1 cellular context compared by ENCODE assay signal in genomic region chr6:110815260-110816109, GRCh38.
TF ChIP-seq lines count a peak whose summit lies in the region.

Gene CDK19 (minus strand): TSS chr6:110815469. CDS start chr6:110815136, 333 bp downstream.

TF ChIP-seq in K562, 482 proteins besides CTCF, POLR2A, EP300 and RAD21 (continued from another document and continues in another):
- TF ChIP-seq, protein P1, sequence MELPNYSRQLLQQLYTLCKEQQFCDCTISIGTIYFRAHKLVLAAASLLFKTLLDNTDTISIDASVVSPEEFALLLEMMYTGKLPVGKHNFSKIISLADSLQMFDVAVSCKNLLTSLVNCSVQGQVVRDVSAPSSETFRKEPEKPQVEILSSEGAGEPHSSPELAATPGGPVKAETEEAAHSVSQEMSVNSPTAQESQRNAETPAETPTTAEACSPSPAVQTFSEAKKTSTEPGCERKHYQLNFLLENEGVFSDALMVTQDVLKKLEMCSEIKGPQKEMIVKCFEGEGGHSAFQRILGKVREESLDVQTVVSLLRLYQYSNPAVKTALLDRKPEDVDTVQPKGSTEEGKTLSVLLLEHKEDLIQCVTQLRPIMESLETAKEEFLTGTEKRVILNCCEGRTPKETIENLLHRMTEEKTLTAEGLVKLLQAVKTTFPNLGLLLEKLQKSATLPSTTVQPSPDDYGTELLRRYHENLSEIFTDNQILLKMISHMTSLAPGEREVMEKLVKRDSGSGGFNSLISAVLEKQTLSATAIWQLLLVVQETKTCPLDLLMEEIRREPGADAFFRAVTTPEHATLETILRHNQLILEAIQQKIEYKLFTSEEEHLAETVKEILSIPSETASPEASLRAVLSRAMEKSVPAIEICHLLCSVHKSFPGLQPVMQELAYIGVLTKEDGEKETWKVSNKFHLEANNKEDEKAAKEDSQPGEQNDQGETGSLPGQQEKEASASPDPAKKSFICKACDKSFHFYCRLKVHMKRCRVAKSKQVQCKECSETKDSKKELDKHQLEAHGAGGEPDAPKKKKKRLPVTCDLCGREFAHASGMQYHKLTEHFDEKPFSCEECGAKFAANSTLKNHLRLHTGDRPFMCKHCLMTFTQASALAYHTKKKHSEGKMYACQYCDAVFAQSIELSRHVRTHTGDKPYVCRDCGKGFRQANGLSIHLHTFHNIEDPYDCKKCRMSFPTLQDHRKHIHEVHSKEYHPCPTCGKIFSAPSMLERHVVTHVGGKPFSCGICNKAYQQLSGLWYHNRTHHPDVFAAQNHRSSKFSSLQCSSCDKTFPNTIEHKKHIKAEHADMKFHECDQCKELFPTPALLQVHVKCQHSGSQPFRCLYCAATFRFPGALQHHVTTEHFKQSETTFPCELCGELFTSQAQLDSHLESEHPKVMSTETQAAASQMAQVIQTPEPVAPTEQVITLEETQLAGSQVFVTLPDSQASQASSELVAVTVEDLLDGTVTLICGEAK (IDR thresholded peaks at IDR 0.05): no peak
- TF ChIP-seq, protein P1 (CRISPR knock-in tag; IDR thresholded peaks at IDR 0.05): no peak
- TF ChIP-seq MTA1 (IDR thresholded peaks at IDR 0.05; ENCODE audit: borderline replicate concordance): no peak
- peak; percentile 37 for TF ChIP-seq SP2 (IDR thresholded peaks at IDR 0.05; ENCODE audit: extremely low read depth, low read depth, low read length, poor library complexity, severe bottlenecking)
- TF ChIP-seq ZFP30 (CRISPR knock-in tag; IDR thresholded peaks at IDR 0.05; ENCODE audit: borderline replicate concordance): no peak
- TF ChIP-seq GTF2A2 (tag; IDR thresholded peaks at IDR 0.05): no peak
- TF ChIP-seq THAP7 (CRISPR knock-in tag; IDR thresholded peaks at IDR 0.05): no peak
- no peak for TF ChIP-seq PATZ1 (CRISPR knock-in tag; IDR thresholded peaks at IDR 0.05; ENCODE audit: borderline replicate concordance)
- TF ChIP-seq CBFB (CRISPR knock-in tag; IDR thresholded peaks at IDR 0.05): peak; percentile 91; the same call in 1 of the 2 replicates
- TF ChIP-seq SNIP1 (IDR thresholded peaks at IDR 0.05; ENCODE audit: low read depth): no peak
- no peak for TF ChIP-seq MYNN (IDR thresholded peaks at IDR 0.05)
- TF ChIP-seq MYNN (CRISPR knock-in tag; IDR thresholded peaks at IDR 0.05): no peak
- peak; percentile 94 for TF ChIP-seq EP400 (IDR thresholded peaks at IDR 0.05)
- no peak for TF ChIP-seq ZNF507 (tag; conservative IDR thresholded peaks at IDR 0.05)
- TF ChIP-seq, protein P2, sequence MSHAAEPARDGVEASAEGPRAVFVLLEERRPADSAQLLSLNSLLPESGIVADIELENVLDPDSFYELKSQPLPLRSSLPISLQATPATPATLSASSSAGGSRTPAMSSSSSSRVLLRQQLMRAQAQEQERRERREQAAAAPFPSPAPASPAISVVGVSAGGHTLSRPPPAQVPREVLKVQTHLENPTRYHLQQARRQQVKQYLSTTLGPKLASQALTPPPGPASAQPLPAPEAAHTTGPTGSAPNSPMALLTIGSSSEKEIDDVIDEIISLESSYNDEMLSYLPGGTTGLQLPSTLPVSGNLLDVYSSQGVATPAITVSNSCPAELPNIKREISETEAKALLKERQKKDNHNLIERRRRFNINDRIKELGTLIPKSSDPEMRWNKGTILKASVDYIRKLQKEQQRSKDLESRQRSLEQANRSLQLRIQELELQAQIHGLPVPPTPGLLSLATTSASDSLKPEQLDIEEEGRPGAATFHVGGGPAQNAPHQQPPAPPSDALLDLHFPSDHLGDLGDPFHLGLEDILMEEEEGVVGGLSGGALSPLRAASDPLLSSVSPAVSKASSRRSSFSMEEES (CRISPR knock-in tag; IDR thresholded peaks at IDR 0.05): no peak
- TF ChIP-seq ZC3H8 (IDR thresholded peaks at IDR 0.05): no peak
- TF ChIP-seq SMARCA5 (IDR thresholded peaks at IDR 0.05): no peak
- TF ChIP-seq ILK (tag; IDR thresholded peaks at IDR 0.05; ENCODE audit: borderline replicate concordance, low read depth): no peak
- TF ChIP-seq CREM (IDR thresholded peaks at IDR 0.05; ENCODE audit: low read depth): peak; percentile 87
- TF ChIP-seq KDM2B (CRISPR knock-in tag; IDR thresholded peaks at IDR 0.05): no peak
- TF ChIP-seq WHSC1 (IDR thresholded peaks at IDR 0.05; ENCODE audit: low read length): no peak
- no peak for TF ChIP-seq FOXP4 (CRISPR knock-in tag; IDR thresholded peaks at IDR 0.05; ENCODE audit: borderline replicate concordance)
- no peak for TF ChIP-seq ZBTB8A (IDR thresholded peaks at IDR 0.05; ENCODE audit: partially characterized antibody)
- TF ChIP-seq, protein P3, sequence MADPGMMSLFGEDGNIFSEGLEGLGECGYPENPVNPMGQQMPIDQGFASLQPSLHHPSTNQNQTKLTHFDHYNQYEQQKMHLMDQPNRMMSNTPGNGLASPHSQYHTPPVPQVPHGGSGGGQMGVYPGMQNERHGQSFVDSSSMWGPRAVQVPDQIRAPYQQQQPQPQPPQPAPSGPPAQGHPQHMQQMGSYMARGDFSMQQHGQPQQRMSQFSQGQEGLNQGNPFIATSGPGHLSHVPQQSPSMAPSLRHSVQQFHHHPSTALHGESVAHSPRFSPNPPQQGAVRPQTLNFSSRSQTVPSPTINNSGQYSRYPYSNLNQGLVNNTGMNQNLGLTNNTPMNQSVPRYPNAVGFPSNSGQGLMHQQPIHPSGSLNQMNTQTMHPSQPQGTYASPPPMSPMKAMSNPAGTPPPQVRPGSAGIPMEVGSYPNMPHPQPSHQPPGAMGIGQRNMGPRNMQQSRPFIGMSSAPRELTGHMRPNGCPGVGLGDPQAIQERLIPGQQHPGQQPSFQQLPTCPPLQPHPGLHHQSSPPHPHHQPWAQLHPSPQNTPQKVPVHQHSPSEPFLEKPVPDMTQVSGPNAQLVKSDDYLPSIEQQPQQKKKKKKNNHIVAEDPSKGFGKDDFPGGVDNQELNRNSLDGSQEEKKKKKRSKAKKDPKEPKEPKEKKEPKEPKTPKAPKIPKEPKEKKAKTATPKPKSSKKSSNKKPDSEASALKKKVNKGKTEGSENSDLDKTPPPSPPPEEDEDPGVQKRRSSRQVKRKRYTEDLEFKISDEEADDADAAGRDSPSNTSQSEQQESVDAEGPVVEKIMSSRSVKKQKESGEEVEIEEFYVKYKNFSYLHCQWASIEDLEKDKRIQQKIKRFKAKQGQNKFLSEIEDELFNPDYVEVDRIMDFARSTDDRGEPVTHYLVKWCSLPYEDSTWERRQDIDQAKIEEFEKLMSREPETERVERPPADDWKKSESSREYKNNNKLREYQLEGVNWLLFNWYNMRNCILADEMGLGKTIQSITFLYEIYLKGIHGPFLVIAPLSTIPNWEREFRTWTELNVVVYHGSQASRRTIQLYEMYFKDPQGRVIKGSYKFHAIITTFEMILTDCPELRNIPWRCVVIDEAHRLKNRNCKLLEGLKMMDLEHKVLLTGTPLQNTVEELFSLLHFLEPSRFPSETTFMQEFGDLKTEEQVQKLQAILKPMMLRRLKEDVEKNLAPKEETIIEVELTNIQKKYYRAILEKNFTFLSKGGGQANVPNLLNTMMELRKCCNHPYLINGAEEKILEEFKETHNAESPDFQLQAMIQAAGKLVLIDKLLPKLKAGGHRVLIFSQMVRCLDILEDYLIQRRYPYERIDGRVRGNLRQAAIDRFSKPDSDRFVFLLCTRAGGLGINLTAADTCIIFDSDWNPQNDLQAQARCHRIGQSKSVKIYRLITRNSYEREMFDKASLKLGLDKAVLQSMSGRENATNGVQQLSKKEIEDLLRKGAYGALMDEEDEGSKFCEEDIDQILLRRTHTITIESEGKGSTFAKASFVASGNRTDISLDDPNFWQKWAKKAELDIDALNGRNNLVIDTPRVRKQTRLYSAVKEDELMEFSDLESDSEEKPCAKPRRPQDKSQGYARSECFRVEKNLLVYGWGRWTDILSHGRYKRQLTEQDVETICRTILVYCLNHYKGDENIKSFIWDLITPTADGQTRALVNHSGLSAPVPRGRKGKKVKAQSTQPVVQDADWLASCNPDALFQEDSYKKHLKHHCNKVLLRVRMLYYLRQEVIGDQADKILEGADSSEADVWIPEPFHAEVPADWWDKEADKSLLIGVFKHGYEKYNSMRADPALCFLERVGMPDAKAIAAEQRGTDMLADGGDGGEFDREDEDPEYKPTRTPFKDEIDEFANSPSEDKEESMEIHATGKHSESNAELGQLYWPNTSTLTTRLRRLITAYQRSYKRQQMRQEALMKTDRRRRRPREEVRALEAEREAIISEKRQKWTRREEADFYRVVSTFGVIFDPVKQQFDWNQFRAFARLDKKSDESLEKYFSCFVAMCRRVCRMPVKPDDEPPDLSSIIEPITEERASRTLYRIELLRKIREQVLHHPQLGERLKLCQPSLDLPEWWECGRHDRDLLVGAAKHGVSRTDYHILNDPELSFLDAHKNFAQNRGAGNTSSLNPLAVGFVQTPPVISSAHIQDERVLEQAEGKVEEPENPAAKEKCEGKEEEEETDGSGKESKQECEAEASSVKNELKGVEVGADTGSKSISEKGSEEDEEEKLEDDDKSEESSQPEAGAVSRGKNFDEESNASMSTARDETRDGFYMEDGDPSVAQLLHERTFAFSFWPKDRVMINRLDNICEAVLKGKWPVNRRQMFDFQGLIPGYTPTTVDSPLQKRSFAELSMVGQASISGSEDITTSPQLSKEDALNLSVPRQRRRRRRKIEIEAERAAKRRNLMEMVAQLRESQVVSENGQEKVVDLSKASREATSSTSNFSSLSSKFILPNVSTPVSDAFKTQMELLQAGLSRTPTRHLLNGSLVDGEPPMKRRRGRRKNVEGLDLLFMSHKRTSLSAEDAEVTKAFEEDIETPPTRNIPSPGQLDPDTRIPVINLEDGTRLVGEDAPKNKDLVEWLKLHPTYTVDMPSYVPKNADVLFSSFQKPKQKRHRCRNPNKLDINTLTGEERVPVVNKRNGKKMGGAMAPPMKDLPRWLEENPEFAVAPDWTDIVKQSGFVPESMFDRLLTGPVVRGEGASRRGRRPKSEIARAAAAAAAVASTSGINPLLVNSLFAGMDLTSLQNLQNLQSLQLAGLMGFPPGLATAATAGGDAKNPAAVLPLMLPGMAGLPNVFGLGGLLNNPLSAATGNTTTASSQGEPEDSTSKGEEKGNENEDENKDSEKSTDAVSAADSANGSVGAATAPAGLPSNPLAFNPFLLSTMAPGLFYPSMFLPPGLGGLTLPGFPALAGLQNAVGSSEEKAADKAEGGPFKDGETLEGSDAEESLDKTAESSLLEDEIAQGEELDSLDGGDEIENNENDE (IDR thresholded peaks at IDR 0.05; ENCODE audit: low read depth, low read length): no peak
- no peak for TF ChIP-seq SRSF9 (IDR thresholded peaks at IDR 0.05; ENCODE audit: borderline replicate concordance, low read depth, low read length)
- no peak for TF ChIP-seq EZH2 (IDR thresholded peaks at IDR 0.05; ENCODE audit: borderline replicate concordance, low read depth, low read length)
- TF ChIP-seq ZFX (CRISPR knock-in tag; IDR thresholded peaks at IDR 0.05): peak; percentile 88
- TF ChIP-seq ZNF133 (CRISPR knock-in tag; IDR thresholded peaks at IDR 0.05): no peak
